ENCODE assay signal across 22 cellular contexts in the genomic region with DNA sequence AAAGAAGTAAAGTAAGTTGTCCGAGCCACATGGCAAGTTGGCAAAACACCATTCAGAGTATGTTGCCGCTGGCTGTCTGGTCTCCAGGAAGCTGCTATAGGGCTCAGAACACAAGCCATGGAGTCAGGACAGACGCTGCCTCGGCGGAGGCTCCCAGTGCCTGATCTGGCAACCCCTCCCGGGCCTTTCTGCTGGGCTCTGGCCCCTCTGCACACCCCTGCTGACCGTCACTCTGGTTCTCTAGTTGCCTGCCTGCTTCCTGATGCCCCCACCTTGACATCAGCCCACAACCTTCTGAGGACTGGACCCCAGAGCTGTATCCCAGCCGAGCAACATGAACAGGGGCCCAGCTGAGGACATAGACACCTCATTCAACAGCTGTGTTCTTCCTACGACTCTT.
"Had no signal": no experiment of that assay in that cellular context is flagged by ENCODE, and none has a peak within 500 bp of the region (broad histone marks: within the 10 kb centered on the region; RNA-seq: fewer than 3 reads in every experiment).

No MANE protein-coding gene starts in this region.

- H3K27ac ChIP-seq: body of pancreas, epithelial cell of prostate, foreskin keratinocyte had no signal

- H3K27me3 ChIP-seq: body of pancreas, foreskin keratinocyte, right lobe of liver, upper lobe of left lung had no signal

- DNase-seq: activated CD4-positive, alpha-beta memory T cell treated with anti-CD3 and anti-CD28 coated beads, Interleukin-2, amount 10 ng/mL, durations not matched to agents 7 days and 5 days; activated CD4-positive, alpha-beta T cell treated with anti-CD3 and anti-CD28 coated beads for 48 hours; activated CD4-positive, CD25-positive, alpha-beta regulatory T cell; activated naive CD4-positive, alpha-beta T cell; activated naive CD8-positive, alpha-beta T cell treated with anti-CD3 and anti-CD28 coated beads for 36 hours; activated T-cell treated with anti-CD3 and anti-CD28 coated beads, Interleukin-2, amount 50 U/mL, for 1 hour; amniotic stem cell; body of pancreas; central memory CD4-positive, alpha-beta T cell; foreskin keratinocyte; glutamatergic neuron; kidney; mammary epithelial cell; midbrain; nephron progenitor cell; right lobe of liver; stimulated activated CD4-positive, alpha-beta T cell treated with anti-CD3 and anti-CD28 coated beads, Interleukin-4, amount 100 ng/mL, for 4 hours; stimulated activated naive B cell treated with anti-CD40 and anti-IgM and Interleukin-4, amounts not matched to agents 10 μg/mL and 1 μg/mL and 100 μg/mL, for 72 hours; T-helper 1 cell; T1000; upper lobe of left lung had no signal

- H3K36me3 ChIP-seq: upper lobe of left lung had no signal

- H3K4me3 ChIP-seq: body of pancreas, right lobe of liver, upper lobe of left lung had no signal

- H3K9me3 ChIP-seq: body of pancreas, right lobe of liver, upper lobe of left lung had no signal
